ENCODE assay signal across 5 cellular contexts in the genomic region with DNA sequence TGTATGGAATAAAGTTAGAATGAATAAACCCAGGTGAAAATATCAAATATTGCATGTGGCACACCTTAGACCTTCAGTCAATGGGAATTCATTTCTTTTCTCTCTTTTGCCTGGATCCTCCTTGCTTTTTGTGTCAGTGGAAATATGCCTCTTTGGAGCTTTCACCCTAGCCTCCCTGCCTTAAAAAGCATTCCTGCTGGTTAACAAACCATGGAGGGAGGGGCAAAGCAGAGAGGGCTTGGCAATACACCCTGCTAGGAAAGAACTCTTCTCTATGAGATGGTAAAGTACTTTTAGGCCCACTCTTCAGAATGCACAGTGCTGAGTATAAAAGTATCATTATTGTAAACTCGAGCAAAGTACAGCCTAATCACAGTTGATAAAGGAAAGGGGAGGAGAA.
A peak's percentile ranks its signal among the peaks of the same experiment; 100 is the strongest.
DNase-seq lines count a peak whose midpoint lies in the region; FAIRE-seq and TF ChIP-seq lines count a peak whose summit lies in the region.
"Not testable (repeated sequence)": the region's sequence is repeated elsewhere in the genome, so short reads cannot be mapped to it uniquely, and the experiment has no call there.

No MANE protein-coding gene starts in this region.

- POLR2A ChIA-PET in H1 (lab: Charles Lee; ENCODE audit: partially characterized antibody) = not testable (repeated sequence)

- not testable (repeated sequence) for H4K8ac ChIP-seq in H1 (ENCODE audit: extremely low read depth, insufficient read depth, low read length); neuronal stem cell (ENCODE audit: low read depth, low read length)

- TF ChIP-seq POLR2A in H1 (IDR thresholded peaks at IDR 0.05; ENCODE audit: control extremely low read depth in 1 of 2, low read depth in 2 of 2, low read length in 2 of 2) = not testable (repeated sequence)

- FAIRE-seq in H1 (lab: Jason Lieb, UNC) = not testable (repeated sequence)

- H2BK15ac ChIP-seq in H1 (ENCODE audit: low read length); neuronal stem cell (ENCODE audit: low read length): not testable (repeated sequence)

- not testable (repeated sequence) for H3K9ac ChIP-seq in H1 (replicated peaks in 1 of 4; ENCODE audit: extremely low read depth in 1 of 4, low read depth in 3 of 4, low read length in 3 of 4); neuronal stem cell (ENCODE audit: low read depth, low read length, poor library complexity)

- H3K4me3 Mint-ChIP-seq in nephron progenitor cell = not testable (repeated sequence)

- not testable (repeated sequence) for H3K4me1 Mint-ChIP-seq in nephron progenitor cell

- not testable (repeated sequence) for H2BK120ac ChIP-seq in H1 (replicated peaks; ENCODE audit: low read depth, low read length); neuronal stem cell (ENCODE audit: low read depth, low read length)

- not testable (repeated sequence) for H2BK5ac ChIP-seq in H1 (ENCODE audit: low read depth, low read length); neuronal stem cell (ENCODE audit: low read length)

- not testable (repeated sequence) for H3K27me3 ChIP-seq in H1 (replicated peaks in 1 of 4; ENCODE audit: control insufficient read depth in 3 of 4, extremely low read depth in 1 of 4, insufficient read depth in 3 of 4, low read length in 3 of 4); neuronal stem cell (ENCODE audit: control insufficient read depth in 3 of 3, insufficient read depth in 3 of 3, low read depth in 1 of 3, low read length in 3 of 3)

- H2AK5ac ChIP-seq in H1 (ENCODE audit: low read depth, low read length); neuronal stem cell (ENCODE audit: low read depth, low read length): not testable (repeated sequence)

- TF ChIP-seq RAD21 in H1 (IDR thresholded peaks at IDR 0.05 in 1 of 2, conservative IDR thresholded peaks at IDR 0.05 in 1 of 2; ENCODE audit: low read depth in 2 of 2, low read length in 2 of 2) = not testable (repeated sequence)

- not testable (repeated sequence) for TF ChIP-seq CTCF in H1 (IDR thresholded peaks at IDR 0.05; ENCODE audit: control extremely low read depth in 1 of 3, insufficient read depth in 1 of 3, low read depth in 1 of 3, low read length in 3 of 3); nephron progenitor cell (IDR thresholded peaks at IDR 0.05)

- H3K27ac Mint-ChIP-seq in nephron progenitor cell = peak overlapping the region; percentile 16

- H3K36me3 ChIP-seq in H1 (ENCODE audit: control insufficient read depth in 2 of 4, insufficient read depth in 4 of 4, low read length in 3 of 4); neuronal stem cell (replicated peaks in 1 of 2; ENCODE audit: control insufficient read depth in 2 of 2, insufficient read depth in 2 of 2, low read length in 2 of 2): not testable (repeated sequence)

- not testable (repeated sequence) for H3K79me1 ChIP-seq in H1 (ENCODE audit: low read depth, low read length); neuronal stem cell (ENCODE audit: low read depth, low read length)

- WGBS in H1 (ENCODE audit: extremely low coverage in 1 of 2, insufficient coverage in 1 of 2, insufficient read length in 1 of 2, insufficient replicate concordance in 2 of 2, low coverage in 1 of 2, low lambda C conversion rate in 2 of 2, missing lambda C conversion rate in 1 of 2), 2 experiments = 100% methylated on average over 1 of the region's 1 CpG; no CpG with 5 or more reads in 1 of the 2 experiments
- WGBS in neuronal stem cell (ENCODE audit: extremely low coverage in 2 of 2, insufficient read length in 2 of 2, insufficient replicate concordance in 1 of 2), 2 donors = no CpG with 5 or more reads among the region's 1 CpG

- H3K4me1 ChIP-seq in H1 (replicated peaks in 1 of 4; ENCODE audit: control insufficient read depth in 3 of 4, insufficient read depth in 4 of 4, low read length in 3 of 4); neuronal stem cell (ENCODE audit: control insufficient read depth in 2 of 2, insufficient read depth in 1 of 2, low read depth in 1 of 2, low read length in 2 of 2): not testable (repeated sequence)

- H3K36me3 Mint-ChIP-seq in nephron progenitor cell (ENCODE audit: low read depth) = peaks cover 22% of the 10 kb centered on the region

- H2BK20ac ChIP-seq in H1 (ENCODE audit: low read length) = not testable (repeated sequence)

- H2BK12ac ChIP-seq in H1 (ENCODE audit: low read depth, low read length); neuronal stem cell (ENCODE audit: low read length): not testable (repeated sequence)

- peaks cover 47% of the 10 kb centered on the region for H3K9me3 Mint-ChIP-seq in nephron progenitor cell

- not testable (repeated sequence) for H3K56ac ChIP-seq in H1 (replicated peaks; ENCODE audit: insufficient read length, low read depth, low read length)

- H2AFZ ChIP-seq in H1 (ENCODE audit: low read length) = 0 out of 2 replicates have a peak overlapping the region, but pooled peaks have one; percentile 0
- peak overlapping the region; percentile 69 for H2AFZ ChIP-seq in neuronal stem cell (ENCODE audit: low read length)

- H3K4ac ChIP-seq in H1 (replicated peaks; ENCODE audit: insufficient read length, low read depth, low read length); neuronal stem cell (ENCODE audit: low read length): not testable (repeated sequence)

- not testable (repeated sequence) for H3K79me2 ChIP-seq in H1 (ENCODE audit: control insufficient read depth in 1 of 2, insufficient read depth in 2 of 2, low read length in 2 of 2)

- not testable (repeated sequence) for H4K5ac ChIP-seq in H1 (ENCODE audit: insufficient read length, low read depth, low read length)

- not testable (repeated sequence) for H3K9me3 ChIP-seq in H1 (ENCODE audit: insufficient read depth in 2 of 2, low read depth in 1 of 2, low read length in 1 of 2); neuronal stem cell (replicated peaks in 1 of 2; ENCODE audit: control insufficient read depth in 2 of 2, insufficient read depth in 1 of 2, low read depth in 1 of 2, low read length in 2 of 2)

- H3K27ac ChIP-seq in H1 (ENCODE audit: low read depth, low read length); neuronal stem cell (replicated peaks; ENCODE audit: low read length): not testable (repeated sequence)

- H3K27me3 Mint-ChIP-seq in nephron progenitor cell (ENCODE audit: low read depth, poor library complexity) = not testable (repeated sequence)

- H4K91ac ChIP-seq in H1 (replicated peaks; ENCODE audit: insufficient read length, low read length); neuronal stem cell (ENCODE audit: low read depth, low read length, poor library complexity): not testable (repeated sequence)

- CTCF ChIA-PET in H1 (lab: Charles Lee; ENCODE audit: partially characterized antibody) = not testable (repeated sequence)

- DNase-seq in DMS79 treated with DMSO at 0.1 percent for 48 hours (lab: John Stamatoyannopoulos, UW) (peak; percentile 54), NCI-H2227 (lab: John Stamatoyannopoulos, UW; ENCODE audit: unreplicated experiment) (peak; percentile 12)
- not testable (repeated sequence) for DNase-seq in H1 (ENCODE audit: low read depth in 1 of 2, low spot score in 2 of 2); nephron progenitor cell; neuronal stem cell (ENCODE audit: low spot score)

- not testable (repeated sequence) for H3K4me3 ChIP-seq in H1 (ENCODE audit: extremely low read depth in 1 of 4, insufficient read depth in 2 of 4, low read depth in 3 of 4, low read length in 4 of 4); neuronal stem cell (ENCODE audit: low read length in 2 of 2)

- H3K14ac ChIP-seq in H1 (ENCODE audit: insufficient read length); neuronal stem cell (ENCODE audit: low read length): not testable (repeated sequence)

- not testable (repeated sequence) for H4K20me1 ChIP-seq in H1 (replicated peaks in 1 of 2; ENCODE audit: control insufficient read depth in 1 of 2, insufficient read depth in 2 of 2, low read length in 2 of 2)

- not testable (repeated sequence) for H3K23ac ChIP-seq in H1 (ENCODE audit: insufficient read length); neuronal stem cell (ENCODE audit: low read depth, low read length, poor library complexity)

- H3K18ac ChIP-seq in H1 (ENCODE audit: extremely low read depth, low read length); neuronal stem cell (ENCODE audit: low read length): not testable (repeated sequence)

- TF ChIP-seq EP300 in H1 (IDR thresholded peaks at IDR 0.05; ENCODE audit: borderline replicate concordance in 1 of 2, low read depth in 2 of 2, low read length in 2 of 2) = not testable (repeated sequence)

- H3K23me2 ChIP-seq in H1 (ENCODE audit: low read depth, low read length) = not testable (repeated sequence)

- not testable (repeated sequence) for H3K4me2 ChIP-seq in H1 (ENCODE audit: insufficient read depth in 1 of 2, low read depth in 2 of 2, low read length in 2 of 2); neuronal stem cell (ENCODE audit: insufficient read depth, low read length, poor library complexity, severe bottlenecking)
